Comparison of ENCODE assay signal across 9 cellular contexts in the genomic region with DNA sequence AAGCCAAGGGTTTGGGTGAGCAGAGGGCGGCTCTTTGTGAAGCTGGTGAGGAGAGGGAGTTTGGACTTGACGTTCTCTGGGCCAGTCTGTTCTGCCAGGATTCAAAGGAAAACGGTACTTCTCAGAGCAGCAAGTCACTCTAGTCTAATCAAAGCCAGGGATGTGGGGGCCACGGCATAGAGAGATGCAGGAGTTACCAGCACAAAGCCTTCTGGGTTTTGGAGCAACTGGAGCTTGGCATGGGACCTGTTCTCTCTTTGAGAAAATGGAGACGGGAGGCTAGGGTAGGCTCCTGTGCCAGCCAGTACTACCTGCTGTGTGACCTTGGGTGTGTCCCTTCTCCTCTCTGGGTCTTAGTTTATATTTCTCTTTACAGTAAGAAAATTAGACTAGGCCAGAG. TPM values are rescaled to one million over a fixed set of nuclear protein-coding genes. Genes with fewer than 3 reads are reported as not detected.
DNase-seq lines count a peak whose midpoint lies in the region; ATAC-seq and TF ChIP-seq lines count a peak whose summit lies in the region.
"Had no signal": no experiment of that assay in that cellular context is flagged by ENCODE, and none has a peak within 500 bp of the region (broad histone marks: within the 10 kb centered on the region; RNA-seq: fewer than 3 reads in every experiment).

No MANE protein-coding gene starts in this region.

- peak overlapping the region; percentile 98 for H3K4me3 Mint-ChIP-seq in activated CD4-positive, alpha-beta T cell treated with anti-CD3 and anti-CD28 coated beads, Interleukin-2, amount 10 ng/mL, durations not matched to agents 24 days and 14 days
- H3K4me3 Mint-ChIP-seq in activated T-helper 1 cell treated with anti-CD3 and anti-CD28 coated beads, Interleukin-12 subunit alpha, Interleukin-12 subunit beta, Interleukin-2, Interleukin-4 antibody, amounts not matched to agents 30 ng/mL and 10 ng/mL and 1 ng/mL, durations not matched to agents 14 hours and 24 hours and 36 hours, result peak overlapping the region; percentile 96
- peak overlapping the region; percentile 92 to 99 for H3K4me3 Mint-ChIP-seq in stimulated activated naive CD8-positive, alpha-beta T cell treated with anti-CD3 and anti-CD28 coated beads, Interleukin-15, amount 100 ng/mL, for 72 hours

- WGBS in hepatocyte (ENCODE audit: low lambda C conversion rate, missing lambda C conversion rate), result 92% methylated on average over 5 of the region's 5 CpGs

- H3K36me3 ChIP-seq in hepatocyte (replicated peaks; ENCODE audit: insufficient read depth, low read depth), result peaks cover 8% of the 10 kb centered on the region

- H3K79me2 ChIP-seq in hepatocyte, result peaks cover 63% of the 10 kb centered on the region

- no peak for DNase-seq in activated CD4-positive, alpha-beta T cell treated with anti-CD3 and anti-CD28 coated beads, Interleukin-2, amount 10 ng/mL, durations not matched to agents 24 days and 14 days
- no peak for DNase-seq in activated CD4-positive, alpha-beta T cell treated with anti-CD3 and anti-CD28 coated beads, Interleukin-2, amount 50 U/mL, for 1 hour
- DNase-seq in activated T-helper 1 cell treated with anti-CD3 and anti-CD28 coated beads, Interleukin-12 subunit alpha, Interleukin-12 subunit beta, Interleukin-2, Interleukin-4 antibody, amounts not matched to agents 30 ng/mL and 10 ng/mL and 1 ng/mL, durations not matched to agents 14 hours and 24 hours and 36 hours (ENCODE audit: low spot score), result no peak
- DNase-seq in hepatocyte (ENCODE audit: low spot score), result no peak
- no peak for DNase-seq in stimulated activated naive CD8-positive, alpha-beta T cell treated with anti-CD3 and anti-CD28 coated beads, Interleukin-15, amount 100 ng/mL, for 72 hours
- DNase-seq in 8988T, result no peak
- DNase-seq: stimulated activated CD4-positive, alpha-beta T cell treated with anti-CD3 and anti-CD28 coated beads, Interleukin-1b, Interleukin-23, amount 100 ng/mL, for 48 hours had no signal

- H3K9me3 ChIP-seq in hepatocyte (ENCODE audit: low read depth), result no peaks in the 10 kb centered on the region

- ATAC-seq in stimulated activated naive CD8-positive, alpha-beta T cell treated with anti-CD3 and anti-CD28 coated beads, Interleukin-15, amount 100 ng/mL, for 72 hours, result no peak
- no peak for ATAC-seq in HG03432 (IDR thresholded peaks at IDR 0.05; ENCODE audit: unreplicated experiment)
- ATAC-seq in GM19351 (IDR thresholded peaks at IDR 0.05; ENCODE audit: unreplicated experiment), result no peak

- peak overlapping the region; percentile 98 for H3K4me2 ChIP-seq in hepatocyte

- H3K4me1 Mint-ChIP-seq in activated CD4-positive, alpha-beta T cell treated with anti-CD3 and anti-CD28 coated beads, Interleukin-2, amount 10 ng/mL, durations not matched to agents 24 days and 14 days, result peaks cover 52% of the 10 kb centered on the region
- H3K4me1 Mint-ChIP-seq in activated T-helper 1 cell treated with anti-CD3 and anti-CD28 coated beads, Interleukin-12 subunit alpha, Interleukin-12 subunit beta, Interleukin-2, Interleukin-4 antibody, amounts not matched to agents 30 ng/mL and 10 ng/mL and 1 ng/mL, durations not matched to agents 14 hours and 24 hours and 36 hours (ENCODE audit: low read depth), result peaks cover 61% of the 10 kb centered on the region
- H3K4me1 Mint-ChIP-seq in stimulated activated naive CD8-positive, alpha-beta T cell treated with anti-CD3 and anti-CD28 coated beads, Interleukin-15, amount 100 ng/mL, for 72 hours, result peaks cover 70% of the 10 kb centered on the region

- H2AFZ ChIP-seq in hepatocyte, result no peak overlapping the region

- H3K27ac Mint-ChIP-seq in activated CD4-positive, alpha-beta T cell treated with anti-CD3 and anti-CD28 coated beads, Interleukin-2, amount 10 ng/mL, durations not matched to agents 24 days and 14 days, result peak overlapping the region; percentile 70
- peak overlapping the region; percentile 89 for H3K27ac Mint-ChIP-seq in activated T-helper 1 cell treated with anti-CD3 and anti-CD28 coated beads, Interleukin-12 subunit alpha, Interleukin-12 subunit beta, Interleukin-2, Interleukin-4 antibody, amounts not matched to agents 30 ng/mL and 10 ng/mL and 1 ng/mL, durations not matched to agents 14 hours and 24 hours and 36 hours
- H3K27ac Mint-ChIP-seq in stimulated activated naive CD8-positive, alpha-beta T cell treated with anti-CD3 and anti-CD28 coated beads, Interleukin-15, amount 100 ng/mL, for 72 hours, result peak overlapping the region; percentile 75 to 90

- no peaks in the 10 kb centered on the region for H3K9me3 Mint-ChIP-seq in activated CD4-positive, alpha-beta T cell treated with anti-CD3 and anti-CD28 coated beads, Interleukin-2, amount 10 ng/mL, durations not matched to agents 24 days and 14 days
- no peaks in the 10 kb centered on the region for H3K9me3 Mint-ChIP-seq in activated T-helper 1 cell treated with anti-CD3 and anti-CD28 coated beads, Interleukin-12 subunit alpha, Interleukin-12 subunit beta, Interleukin-2, Interleukin-4 antibody, amounts not matched to agents 30 ng/mL and 10 ng/mL and 1 ng/mL, durations not matched to agents 14 hours and 24 hours and 36 hours
- no peaks in the 10 kb centered on the region for H3K9me3 Mint-ChIP-seq in stimulated activated naive CD8-positive, alpha-beta T cell treated with anti-CD3 and anti-CD28 coated beads, Interleukin-15, amount 100 ng/mL, for 72 hours

- intact Hi-C loops in activated CD4-positive, alpha-beta T cell treated with anti-CD3 and anti-CD28 coated beads, Interleukin-2, amount 10 ng/mL, durations not matched to agents 24 days and 14 days (cut with micrococcal nuclease), result loop anchor here (5.0 kb wide), 3 partner anchors 34 to 169 kb away; partner anchors contain the start of genes KHDRBS1 and LCK
- intact Hi-C loops in activated T-helper 1 cell treated with anti-CD3 and anti-CD28 coated beads, Interleukin-12 subunit alpha, Interleukin-12 subunit beta, Interleukin-2, Interleukin-4 antibody, amounts not matched to agents 30 ng/mL and 10 ng/mL and 1 ng/mL, durations not matched to agents 14 hours and 24 hours and 36 hours (cut with micrococcal nuclease), result loop anchor here (5.0 kb wide), 2 partner anchors 71 to 239 kb away; partner anchors contain the start of gene LCK

- H3K4me1 ChIP-seq in hepatocyte (ENCODE audit: insufficient read depth), result peaks cover 32% of the 10 kb centered on the region

- no peaks in the 10 kb centered on the region for H3K27me3 ChIP-seq in hepatocyte

- H3K9me2 ChIP-seq in hepatocyte (replicated peaks; ENCODE audit: insufficient read depth), result no peaks in the 10 kb centered on the region

- H3K4me3 ChIP-seq in hepatocyte, result no peak overlapping the region

- no peak for TF ChIP-seq CTCF in hepatocyte (IDR thresholded peaks at IDR 0.05; ENCODE audit: poor library complexity)

- H3K36me3 Mint-ChIP-seq in activated CD4-positive, alpha-beta T cell treated with anti-CD3 and anti-CD28 coated beads, Interleukin-2, amount 10 ng/mL, durations not matched to agents 24 days and 14 days (ENCODE audit: low read depth), result peaks cover 57% of the 10 kb centered on the region
- H3K36me3 Mint-ChIP-seq in activated T-helper 1 cell treated with anti-CD3 and anti-CD28 coated beads, Interleukin-12 subunit alpha, Interleukin-12 subunit beta, Interleukin-2, Interleukin-4 antibody, amounts not matched to agents 30 ng/mL and 10 ng/mL and 1 ng/mL, durations not matched to agents 14 hours and 24 hours and 36 hours (ENCODE audit: low read depth), result peaks cover 51% of the 10 kb centered on the region

- H4K20me1 ChIP-seq in hepatocyte (ENCODE audit: insufficient read depth, poor library complexity, severe bottlenecking), result peaks cover 35% of the 10 kb centered on the region

- peak overlapping the region; percentile 100 for H3K27ac ChIP-seq in hepatocyte

- H3K27me3 Mint-ChIP-seq in activated CD4-positive, alpha-beta T cell treated with anti-CD3 and anti-CD28 coated beads, Interleukin-2, amount 10 ng/mL, durations not matched to agents 24 days and 14 days, result no peaks in the 10 kb centered on the region
- H3K27me3 Mint-ChIP-seq in activated T-helper 1 cell treated with anti-CD3 and anti-CD28 coated beads, Interleukin-12 subunit alpha, Interleukin-12 subunit beta, Interleukin-2, Interleukin-4 antibody, amounts not matched to agents 30 ng/mL and 10 ng/mL and 1 ng/mL, durations not matched to agents 14 hours and 24 hours and 36 hours (ENCODE audit: insufficient read depth), result no peaks in the 10 kb centered on the region
- H3K27me3 Mint-ChIP-seq in stimulated activated naive CD8-positive, alpha-beta T cell treated with anti-CD3 and anti-CD28 coated beads, Interleukin-15, amount 100 ng/mL, for 72 hours, result no peaks in the 10 kb centered on the region

RNA-seq across cellular contexts. Expression of gene TXLNA, which starts 2.1 kb away (rescaled TPM):
- total RNA-seq in activated CD4-positive, alpha-beta T cell treated with anti-CD3 and anti-CD28 coated beads, Interleukin-2, amount 10 ng/mL, durations not matched to agents 24 days and 14 days, result 105 and 106 TPM in 2 replicates
- total RNA-seq in activated T-helper 1 cell treated with anti-CD3 and anti-CD28 coated beads, Interleukin-12 subunit alpha, Interleukin-12 subunit beta, Interleukin-2, Interleukin-4 antibody, amounts not matched to agents 30 ng/mL and 10 ng/mL and 1 ng/mL, durations not matched to agents 14 hours and 24 hours and 36 hours, result 109 and 110 TPM in 2 replicates
- 50.5 and 52.7 TPM in 2 replicates for total RNA-seq in hepatocyte
- 37.1 and 41.2 TPM in 2 replicates for polyA plus RNA-seq in hepatocyte

RNA-seq across cellular contexts. Expression of gene CCDC28B, which starts 18.8 kb away (rescaled TPM):
- 37.1 and 38.1 TPM in 2 replicates for total RNA-seq in activated CD4-positive, alpha-beta T cell treated with anti-CD3 and anti-CD28 coated beads, Interleukin-2, amount 10 ng/mL, durations not matched to agents 24 days and 14 days
- total RNA-seq in activated T-helper 1 cell treated with anti-CD3 and anti-CD28 coated beads, Interleukin-12 subunit alpha, Interleukin-12 subunit beta, Interleukin-2, Interleukin-4 antibody, amounts not matched to agents 30 ng/mL and 10 ng/mL and 1 ng/mL, durations not matched to agents 14 hours and 24 hours and 36 hours, result 28.2 and 32.6 TPM in 2 replicates
- total RNA-seq in hepatocyte, result 12.9 and 15.8 TPM in 2 replicates
- polyA plus RNA-seq in hepatocyte, result 28.5 and 29.5 TPM in 2 replicates

RNA-seq across cellular contexts. Expression of gene IQCC, which starts 23.9 kb away (rescaled TPM):
- 6.1 and 6.4 TPM in 2 replicates for total RNA-seq in activated CD4-positive, alpha-beta T cell treated with anti-CD3 and anti-CD28 coated beads, Interleukin-2, amount 10 ng/mL, durations not matched to agents 24 days and 14 days
- total RNA-seq in activated T-helper 1 cell treated with anti-CD3 and anti-CD28 coated beads, Interleukin-12 subunit alpha, Interleukin-12 subunit beta, Interleukin-2, Interleukin-4 antibody, amounts not matched to agents 30 ng/mL and 10 ng/mL and 1 ng/mL, durations not matched to agents 14 hours and 24 hours and 36 hours, result 5.7 and 6.0 TPM in 2 replicates
- total RNA-seq in hepatocyte, result 1.5 and 1.9 TPM in 2 replicates
- 1.5 and 3.4 TPM in 2 replicates for polyA plus RNA-seq in hepatocyte

RNA-seq across cellular contexts. Expression of gene DCDC2B, which starts 27.3 kb away (rescaled TPM):
- total RNA-seq in activated CD4-positive, alpha-beta T cell treated with anti-CD3 and anti-CD28 coated beads, Interleukin-2, amount 10 ng/mL, durations not matched to agents 24 days and 14 days, result 0.12 TPM in 1 of 2 replicates, not detected in the other
- 0.15 TPM in 1 of 2 replicates, not detected in the other for total RNA-seq in activated T-helper 1 cell treated with anti-CD3 and anti-CD28 coated beads, Interleukin-12 subunit alpha, Interleukin-12 subunit beta, Interleukin-2, Interleukin-4 antibody, amounts not matched to agents 30 ng/mL and 10 ng/mL and 1 ng/mL, durations not matched to agents 14 hours and 24 hours and 36 hours
- total RNA-seq in hepatocyte, result not detected in 2 replicates
- polyA plus RNA-seq in hepatocyte, result 0.17 and 0.96 TPM in 2 replicates

RNA-seq across cellular contexts. Expression of gene TMEM234, which starts 40.6 kb away (rescaled TPM):
- total RNA-seq in activated CD4-positive, alpha-beta T cell treated with anti-CD3 and anti-CD28 coated beads, Interleukin-2, amount 10 ng/mL, durations not matched to agents 24 days and 14 days, result 10.6 and 10.9 TPM in 2 replicates
- 13.5 and 15.0 TPM in 2 replicates for total RNA-seq in activated T-helper 1 cell treated with anti-CD3 and anti-CD28 coated beads, Interleukin-12 subunit alpha, Interleukin-12 subunit beta, Interleukin-2, Interleukin-4 antibody, amounts not matched to agents 30 ng/mL and 10 ng/mL and 1 ng/mL, durations not matched to agents 14 hours and 24 hours and 36 hours
- total RNA-seq in hepatocyte, result 11.9 and 14.8 TPM in 2 replicates
- polyA plus RNA-seq in hepatocyte, result 27.4 and 38.6 TPM in 2 replicates
